ENCODE assay signal across 17 cellular contexts in genomic region chr2:42219160-42219559, GRCh38. TPM values are rescaled to one million over a fixed set of nuclear protein-coding genes. Genes with fewer than 3 reads are reported as not detected.
DNase-seq lines count a peak whose midpoint lies in the region; ATAC-seq and TF ChIP-seq lines count a peak whose summit lies in the region.
"Had no signal": no experiment of that assay in that cellular context is flagged by ENCODE, and none has a peak within 500 bp of the region (broad histone marks: within the 10 kb centered on the region; RNA-seq: fewer than 3 reads in every experiment).

No MANE protein-coding gene starts in this region.

- peaks cover 82% of the 10 kb centered on the region for H3K79me2 ChIP-seq in smooth muscle cell (ENCODE audit: low read depth)

- H3K9ac ChIP-seq in smooth muscle cell (ENCODE audit: low read depth): no peak overlapping the region
- H3K9ac ChIP-seq: BLaER1 had no signal

- peak overlapping the region; percentile 11 for H3K4me2 ChIP-seq in smooth muscle cell
- H3K4me2 ChIP-seq: BLaER1 had no signal

- no peak for DNase-seq in activated naive CD4-positive, alpha-beta T cell (lab: John Stamatoyannopoulos, UW)
- DNase-seq in activated B cell treated with CpG ODN at 0.5 μM for 24 hours (no peak), smooth muscle cell (lab: John Stamatoyannopoulos, UW; ENCODE audit: unreplicated experiment) (no peak), foreskin fibroblast (no peak), suprapubic skin (ENCODE audit: low spot score in 2 of 2) (no peak)
- DNase-seq: Caco-2; CD4-positive, CD25-positive, alpha-beta regulatory T cell; CD8-positive, alpha-beta T cell; DMS153; DND-41; GOT3; HCEC 1CT had no signal

- H3K27me3 ChIP-seq in smooth muscle cell (ENCODE audit: low read depth) (no peaks in the 10 kb centered on the region), suprapubic skin (no peaks in the 10 kb centered on the region)
- H3K27me3 ChIP-seq: BLaER1 had no signal

- no peak overlapping the region for H2AFZ ChIP-seq in smooth muscle cell (ENCODE audit: low read depth)

- H3K4me3 ChIP-seq in smooth muscle cell: no peak overlapping the region
- H3K4me3 ChIP-seq in foreskin fibroblast (ENCODE audit: low read depth in 1 of 2, low read length in 2 of 2): no peak overlapping the region
- no peak overlapping the region for H3K4me3 ChIP-seq in suprapubic skin
- H3K4me3 ChIP-seq: BLaER1 had no signal

- H3K4me1 Mint-ChIP-seq in activated naive CD4-positive, alpha-beta T cell treated with anti-CD3 and anti-CD28 coated beads, Interleukin-2, amount 50 U/mL, for 24 hours: peaks cover 88% of the 10 kb centered on the region
- peaks cover 69% of the 10 kb centered on the region for H3K4me1 Mint-ChIP-seq in activated B cell treated with CpG ODN at 0.5 μM for 24 hours

- H4K20me1 ChIP-seq in smooth muscle cell (ENCODE audit: low read depth): peaks cover 17% of the 10 kb centered on the region

- H3K27ac Mint-ChIP-seq in activated naive CD4-positive, alpha-beta T cell treated with anti-CD3 and anti-CD28 coated beads, Interleukin-2, amount 50 U/mL, for 24 hours: peak overlapping the region; percentile 87
- H3K27ac Mint-ChIP-seq in activated B cell treated with CpG ODN at 0.5 μM for 24 hours: peak overlapping the region; percentile 19
- H3K27ac Mint-ChIP-seq: B cell; CD8-positive, alpha-beta T cell had no signal

- POLR2A ChIA-PET in activated B cell treated with CpG ODN at 0.5 μM for 24 hours (lab: Charles Lee): no interaction called here

- H3K9me3 ChIP-seq in smooth muscle cell (replicated peaks; ENCODE audit: low read depth) (no peaks in the 10 kb centered on the region), suprapubic skin (no peaks in the 10 kb centered on the region)
- H3K9me3 ChIP-seq: Caco-2 had no signal

- WGBS in smooth muscle cell (ENCODE audit: low lambda C conversion rate): 84% methylated on average over 3 of the region's 3 CpGs
- whole genome bisulfite sequencing in suprapubic skin: 95% methylated on average over 3 of the region's 3 CpGs

- no peak for TF ChIP-seq EP300 in suprapubic skin (IDR thresholded peaks at IDR 0.05)

- H3K27ac ChIP-seq in smooth muscle cell (ENCODE audit: low read depth): no peak overlapping the region
- no peak overlapping the region for H3K27ac ChIP-seq in suprapubic skin
- H3K27ac ChIP-seq: 22Rv1, BLaER1, C4-2B had no signal

- no peak for ATAC-seq in activated B cell treated with CpG ODN at 0.5 μM for 24 hours (ENCODE audit: low read depth)
- ATAC-seq: CD8-positive, alpha-beta T cell had no signal

- H3F3A ChIP-seq in smooth muscle cell (ENCODE audit: low read depth): peaks cover 15% of the 10 kb centered on the region

- no peaks in the 10 kb centered on the region for H3K9me3 Mint-ChIP-seq in activated naive CD4-positive, alpha-beta T cell treated with anti-CD3 and anti-CD28 coated beads, Interleukin-2, amount 50 U/mL, for 24 hours
- no peaks in the 10 kb centered on the region for H3K9me3 Mint-ChIP-seq in activated B cell treated with CpG ODN at 0.5 μM for 24 hours
- H3K9me3 Mint-ChIP-seq: CD4-positive, CD25-positive, alpha-beta regulatory T cell; CD8-positive, alpha-beta T cell had no signal

- TF ChIP-seq POLR2A in suprapubic skin (IDR thresholded peaks at IDR 0.05): no peak

- H3K36me3 ChIP-seq in smooth muscle cell (ENCODE audit: low read depth): no peaks in the 10 kb centered on the region
- H3K36me3 ChIP-seq in suprapubic skin: no peaks in the 10 kb centered on the region

- H3K4me3 Mint-ChIP-seq in activated naive CD4-positive, alpha-beta T cell treated with anti-CD3 and anti-CD28 coated beads, Interleukin-2, amount 50 U/mL, for 24 hours: no peak overlapping the region
- H3K4me3 Mint-ChIP-seq in activated B cell treated with CpG ODN at 0.5 μM for 24 hours: no peak overlapping the region
- H3K4me3 Mint-ChIP-seq: B cell; CD8-positive, alpha-beta T cell had no signal

- TF ChIP-seq CTCF in activated B cell treated with CpG ODN at 0.5 μM for 24 hours (IDR thresholded peaks at IDR 0.05) (no peak), smooth muscle cell (IDR thresholded peaks at IDR 0.05; ENCODE audit: borderline replicate concordance, insufficient read depth, poor library complexity, severe bottlenecking) (no peak), foreskin fibroblast (IDR thresholded peaks at IDR 0.05; ENCODE audit: low read depth, low read length) (no peak), suprapubic skin (IDR thresholded peaks at IDR 0.05) (no peak)

- peaks cover 9% of the 10 kb centered on the region for H3K36me3 Mint-ChIP-seq in activated naive CD4-positive, alpha-beta T cell treated with anti-CD3 and anti-CD28 coated beads, Interleukin-2, amount 50 U/mL, for 24 hours
- peaks cover 40% of the 10 kb centered on the region for H3K36me3 Mint-ChIP-seq in activated B cell treated with CpG ODN at 0.5 μM for 24 hours (ENCODE audit: low read depth)

- CTCF ChIA-PET in activated B cell treated with CpG ODN at 0.5 μM for 24 hours (lab: Charles Lee): no interaction called here

- no peaks in the 10 kb centered on the region for H3K27me3 Mint-ChIP-seq in activated naive CD4-positive, alpha-beta T cell treated with anti-CD3 and anti-CD28 coated beads, Interleukin-2, amount 50 U/mL, for 24 hours
- no peaks in the 10 kb centered on the region for H3K27me3 Mint-ChIP-seq in activated B cell treated with CpG ODN at 0.5 μM for 24 hours
- H3K27me3 Mint-ChIP-seq: B cell; CD4-positive, CD25-positive, alpha-beta regulatory T cell had no signal

- intact Hi-C loops in activated B cell treated with CpG ODN at 0.5 μM for 24 hours (cut with micrococcal nuclease): no loop called here

- H3K4me1 ChIP-seq in smooth muscle cell (ENCODE audit: low read depth): peaks cover 4% of the 10 kb centered on the region
- peaks cover 18% of the 10 kb centered on the region for H3K4me1 ChIP-seq in suprapubic skin
- H3K4me1 ChIP-seq: BLaER1 had no signal

RNA-seq across cellular contexts. Expression of gene EML4, which starts 50.0 kb away (rescaled TPM):
- total RNA-seq in activated B cell treated with CpG ODN at 0.5 μM for 24 hours: 83.2 and 95.8 TPM in 2 replicates
- total RNA-seq in smooth muscle cell: 46.2 and 55.9 TPM in 2 replicates
- 33.6 and 39.9 TPM in 2 replicates for polyA plus RNA-seq in smooth muscle cell
- 10 to 100 TPM; 38.9 to 67.1 (median 43.3) TPM for total RNA-seq in suprapubic skin
